ENCODE assay signal across 22 cellular contexts in the genomic region with DNA sequence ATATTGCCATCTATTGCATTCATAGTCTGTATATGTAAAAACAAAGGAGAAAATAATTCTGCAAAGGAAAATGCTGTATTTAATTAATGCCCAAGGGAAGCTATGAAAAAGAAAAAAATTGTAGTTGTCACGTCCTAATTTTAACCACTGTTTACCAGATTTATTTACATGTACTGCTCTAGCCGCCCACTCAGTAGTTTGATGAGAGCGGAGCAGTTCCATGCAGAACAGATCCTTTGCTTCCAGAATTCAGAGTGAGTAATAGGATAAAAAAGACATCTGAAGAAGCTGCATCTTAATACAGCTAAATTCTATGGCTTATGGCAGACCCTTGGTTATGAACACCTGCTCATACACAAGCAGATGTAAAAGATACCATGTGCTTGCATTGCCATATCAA.
"Had no signal": no experiment of that assay in that cellular context is flagged by ENCODE, and none has a peak within 500 bp of the region (broad histone marks: within the 10 kb centered on the region; RNA-seq: fewer than 3 reads in every experiment).

No MANE protein-coding gene starts in this region.

- H3K4me1 ChIP-seq: adrenal gland, breast epithelium had no signal

- H3K27ac ChIP-seq: adrenal gland, breast epithelium, SK-N-MC had no signal

- ATAC-seq: activated T-cell treated with anti-CD3 and anti-CD28 coated beads, Interleukin-2, amount 50 U/mL, for 72 hours; T-cell had no signal

- H3K27me3 ChIP-seq: adrenal gland, breast epithelium had no signal

- H3K36me3 Mint-ChIP-seq: activated naive CD8-positive, alpha-beta T cell treated with anti-CD3 and anti-CD28 coated beads, Interleukin-2, amount 10 ng/mL, durations not matched to agents 7 days and 5 days; T-cell had no signal

- DNase-seq: activated CD4-positive, alpha-beta memory T cell treated with anti-CD3 and anti-CD28 coated beads, Interleukin-2, amount 10 ng/mL, durations not matched to agents 7 days and 5 days; activated CD4-positive, alpha-beta T cell treated with anti-CD3 and anti-CD28 coated beads, Interleukin-2, amount 50 U/mL, for 1 hour; activated CD4-positive, CD25-positive, alpha-beta regulatory T cell; activated naive CD4-positive, alpha-beta T cell treated with anti-CD3 and anti-CD28 coated beads, Interleukin-2, amount 50 U/mL, for 16 hours; activated naive CD8-positive, alpha-beta T cell treated with anti-CD3 and anti-CD28 coated beads, Interleukin-2, amount 10 ng/mL, durations not matched to agents 7 days and 5 days; activated T-cell treated with anti-CD3 and anti-CD28 coated beads for 4 hours; activated T-cell treated with anti-CD3 and anti-CD28 coated beads, Interleukin-2, amount 50 U/mL, for 72 hours; adrenal gland; caudate nucleus; MM.1S; NCI-H1105; NCI-H1436; NCI-H1694 treated with DMSO at 0.1 percent for 48 hours; NCI-H2081; NCI-H2227 treated with DMSO at 0.1 percent for 48 hours; NCI-H446 treated with DMSO at 0.1 percent for 48 hours; T-cell; T-helper 2 cell; T1000 had no signal

- H3K27ac Mint-ChIP-seq: activated CD4-positive, alpha-beta memory T cell treated with anti-CD3 and anti-CD28 coated beads, Interleukin-2, amount 10 ng/mL, durations not matched to agents 7 days and 5 days; activated naive CD8-positive, alpha-beta T cell treated with anti-CD3 and anti-CD28 coated beads, Interleukin-2, amount 10 ng/mL, durations not matched to agents 7 days and 5 days; activated T-cell treated with anti-CD3 and anti-CD28 coated beads, Interleukin-2, amount 50 U/mL, for 72 hours; activated T-helper 2 cell treated with anti-CD3 and anti-CD28 coated beads, Interferon-gamma antibody, Interleukin-2, Interleukin-4, amounts not matched to agents 10 μg/mL and 5 μg/mL and 100 μg/mL, durations not matched to agents 14 hours and 24 hours and 36 hours; T-cell had no signal

- H3K4me1 Mint-ChIP-seq: activated CD4-positive, alpha-beta memory T cell treated with anti-CD3 and anti-CD28 coated beads, Interleukin-2, amount 10 ng/mL, durations not matched to agents 7 days and 5 days; activated naive CD8-positive, alpha-beta T cell treated with anti-CD3 and anti-CD28 coated beads, Interleukin-2, amount 10 ng/mL, durations not matched to agents 7 days and 5 days; T-cell had no signal

- H3K4me3 Mint-ChIP-seq: activated CD4-positive, alpha-beta memory T cell treated with anti-CD3 and anti-CD28 coated beads, Interleukin-2, amount 10 ng/mL, durations not matched to agents 7 days and 5 days; activated naive CD8-positive, alpha-beta T cell treated with anti-CD3 and anti-CD28 coated beads, Interleukin-2, amount 10 ng/mL, durations not matched to agents 7 days and 5 days; activated T-cell treated with anti-CD3 and anti-CD28 coated beads, Interleukin-2, amount 50 U/mL, for 72 hours; T-cell had no signal

- H3K4me3 ChIP-seq: adrenal gland, breast epithelium, SK-N-MC had no signal

- H3K9me3 Mint-ChIP-seq: activated CD4-positive, alpha-beta memory T cell treated with anti-CD3 and anti-CD28 coated beads, Interleukin-2, amount 10 ng/mL, durations not matched to agents 7 days and 5 days; activated naive CD8-positive, alpha-beta T cell treated with anti-CD3 and anti-CD28 coated beads, Interleukin-2, amount 10 ng/mL, durations not matched to agents 7 days and 5 days; activated T-helper 2 cell treated with anti-CD3 and anti-CD28 coated beads, Interferon-gamma antibody, Interleukin-2, Interleukin-4, amounts not matched to agents 10 μg/mL and 5 μg/mL and 100 μg/mL, durations not matched to agents 14 hours and 24 hours and 36 hours had no signal

- H3K27me3 Mint-ChIP-seq: activated CD4-positive, alpha-beta memory T cell treated with anti-CD3 and anti-CD28 coated beads, Interleukin-2, amount 10 ng/mL, durations not matched to agents 7 days and 5 days; activated naive CD8-positive, alpha-beta T cell treated with anti-CD3 and anti-CD28 coated beads, Interleukin-2, amount 10 ng/mL, durations not matched to agents 7 days and 5 days; T-cell had no signal

- H3K36me3 ChIP-seq: adrenal gland, breast epithelium had no signal
